ENCODE assay signal across 11 cellular contexts in the genomic region with DNA sequence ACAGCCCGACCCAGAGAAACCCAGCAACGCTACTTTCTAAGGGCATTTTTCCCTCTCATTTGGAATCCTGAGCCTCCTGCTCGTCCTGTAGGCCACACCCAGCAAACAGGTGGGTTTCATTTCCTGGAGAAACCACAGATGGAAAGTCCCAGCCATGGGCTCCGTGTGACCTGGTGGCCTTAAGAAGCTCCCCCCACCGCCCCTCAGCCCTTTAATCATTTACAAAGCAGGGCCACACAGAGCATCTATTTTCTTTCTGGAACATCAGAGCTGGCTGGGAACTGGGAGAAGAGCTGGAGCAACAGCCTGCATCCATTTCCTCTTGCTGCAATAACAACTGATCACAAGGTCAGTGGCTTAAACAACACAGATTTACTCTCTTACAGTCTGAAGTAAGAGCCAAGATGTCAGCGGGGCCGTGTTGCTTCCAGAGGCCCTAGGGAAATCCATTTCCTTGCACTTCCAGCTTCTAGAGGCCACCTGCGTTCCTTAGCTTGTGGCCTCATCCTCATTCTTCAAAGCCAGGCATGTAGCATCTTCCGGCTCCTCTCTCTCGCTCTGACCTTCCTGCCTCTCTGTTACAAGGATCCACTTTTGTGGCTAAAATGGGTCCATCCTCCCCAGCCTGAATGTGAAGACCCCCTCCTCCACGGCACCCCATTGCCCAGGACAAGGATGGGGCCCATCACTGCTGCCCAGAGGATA. TPM values are rescaled to one million over a fixed set of nuclear protein-coding genes. Genes with fewer than 3 reads are reported as not detected.
DNase-seq lines count a peak whose midpoint lies in the region; ATAC-seq, FAIRE-seq and TF ChIP-seq lines count a peak whose summit lies in the region.
"Had no signal": no experiment of that assay in that cellular context is flagged by ENCODE, and none has a peak within 500 bp of the region (broad histone marks: within the 10 kb centered on the region; RNA-seq: fewer than 3 reads in every experiment).

No MANE protein-coding gene starts in this region.

- H3K27ac ChIP-seq in OCI-LY3 (ENCODE audit: low read length) = no peak overlapping the region
- H3K27ac ChIP-seq in right atrium auricular region = no peak overlapping the region
- H3K27ac ChIP-seq: tibial nerve had no signal

- H3K27me3 ChIP-seq in OCI-LY3 (ENCODE audit: low read depth, low read length) = no peaks in the 10 kb centered on the region
- H3K27me3 ChIP-seq in right atrium auricular region = no peaks in the 10 kb centered on the region
- H3K27me3 ChIP-seq: tibial nerve had no signal

- H3K27me3 Mint-ChIP-seq in progenitor cell of endocrine pancreas = no peaks in the 10 kb centered on the region

- no peaks in the 10 kb centered on the region for H3K36me3 Mint-ChIP-seq in progenitor cell of endocrine pancreas (ENCODE audit: insufficient read depth)

- intact Hi-C loops in posterior cingulate gyrus (cut with DNase I) = no loop called here

- H3K36me3 ChIP-seq in OCI-LY3 (replicated peaks; ENCODE audit: low read depth, low read length) (no peaks in the 10 kb centered on the region), right atrium auricular region (no peaks in the 10 kb centered on the region)
- H3K36me3 ChIP-seq: tibial nerve had no signal

- no peak overlapping the region for H3K4me3 Mint-ChIP-seq in progenitor cell of endocrine pancreas (ENCODE audit: low read depth)

- no peaks in the 10 kb centered on the region for H3K9me3 ChIP-seq in OCI-LY3 (ENCODE audit: insufficient read depth, low read length)
- no peaks in the 10 kb centered on the region for H3K9me3 ChIP-seq in right atrium auricular region
- H3K9me3 ChIP-seq: tibial nerve had no signal

- peak overlapping the region; percentile 58 for H3K4me3 ChIP-seq in OCI-LY3 (ENCODE audit: low read length)
- H3K4me3 ChIP-seq in right atrium auricular region = no peak overlapping the region
- H3K4me3 ChIP-seq: tibial nerve had no signal

- peak overlapping the region; percentile 69 for H3K4me2 ChIP-seq in OCI-LY3 (ENCODE audit: low read length)

- no peaks in the 10 kb centered on the region for H4K20me1 ChIP-seq in OCI-LY3 (ENCODE audit: insufficient read depth, low read length)

- TF ChIP-seq CTCF in OCI-LY3 (IDR thresholded peaks at IDR 0.05; ENCODE audit: low read depth, low read length) = no peak
- no peak for TF ChIP-seq CTCF in progenitor cell of endocrine pancreas (IDR thresholded peaks at IDR 0.05; ENCODE audit: unreplicated experiment)
- no peak for TF ChIP-seq CTCF in right atrium auricular region (IDR thresholded peaks at IDR 0.05)

- H3K27ac Mint-ChIP-seq in progenitor cell of endocrine pancreas = no peak overlapping the region

- peaks cover 48% of the 10 kb centered on the region for H3K4me1 ChIP-seq in OCI-LY3 (ENCODE audit: low read length)
- H3K4me1 ChIP-seq in right atrium auricular region = peaks cover 0 to 10% of the 10 kb centered on the region in 2 donors

- peak; percentile 64 for ATAC-seq in GM18511 (IDR thresholded peaks at IDR 0.05; ENCODE audit: unreplicated experiment)

- H2AFZ ChIP-seq in OCI-LY3 (ENCODE audit: low read depth, low read length) = no peak overlapping the region; the same call in 1 of the 2 replicates

- peak overlapping the region; percentile 3; the same call in 1 of the 2 replicates for H3K9ac ChIP-seq in OCI-LY3 (ENCODE audit: low read length)

- in situ Hi-C loops in Caki2 (cut with HindIII; ENCODE audit: low pct_unique_long_range_greater_than_20kb, low sequenced_read_pairs) = no loop called here

- no peaks in the 10 kb centered on the region for H3K9me3 Mint-ChIP-seq in progenitor cell of endocrine pancreas (ENCODE audit: low read depth)

- peak; percentile 91 for DNase-seq in Caki2 (ENCODE audit: low read depth)
- DNase-seq in glomerular visceral epithelial cell (ENCODE audit: extremely low spot score) = peak; percentile 71
- DNase-seq in urothelium cell line (ENCODE audit: low spot score) = no peak
- no peak for DNase-seq in posterior cingulate gyrus
- no peak for DNase-seq in progenitor cell of endocrine pancreas (ENCODE audit: low spot score, unreplicated experiment)
- no peak for DNase-seq in right atrium auricular region (ENCODE audit: low spot score)
- DNase-seq: SIG-M5 had no signal

- peaks cover 16% of the 10 kb centered on the region for H3K4me1 Mint-ChIP-seq in progenitor cell of endocrine pancreas (ENCODE audit: low read depth)

- FAIRE-seq in urothelium cell line (lab: Jason Lieb, UNC) = no peak
- FAIRE-seq: bronchial epithelial cell had no signal

- H3K79me2 ChIP-seq in OCI-LY3 (ENCODE audit: low read length) = no peaks in the 10 kb centered on the region

RNA-seq across cellular contexts. Expression of a gene that starts 40.5 kb away (rescaled TPM):
- total RNA-seq in Caki2 (2014; rRNA removed; shearing (Covaris generic); ENCODE audit: low replicate concordance) = not detected in 2 replicates
- 0.27 and 0.43 TPM in 2 replicates for total RNA-seq in progenitor cell of endocrine pancreas
- not detected for total RNA-seq in right atrium auricular region
- total RNA-seq: bronchial epithelial cell had no signal

RNA-seq across cellular contexts. Expression of a gene that starts 45.6 kb away (rescaled TPM):
- total RNA-seq in Caki2 (2014; rRNA removed; shearing (Covaris generic); ENCODE audit: low replicate concordance) = 67.2 and 70.5 TPM in 2 replicates
- total RNA-seq in progenitor cell of endocrine pancreas = 25.9 and 26.8 TPM in 2 replicates
- total RNA-seq in right atrium auricular region = 10 to 100 TPM; 33.7 to 36.0 TPM

Comparison
In these comparisons a context has a peak if more than half of its experiments do, and no peak if none do; other contexts are left out.
1. DNase-seq: peak in Caki2 (single experiment) and glomerular visceral epithelial cell (single experiment); none in urothelium cell line (single experiment), posterior cingulate gyrus (0 of 10), progenitor cell of endocrine pancreas (single experiment) and right atrium auricular region (single experiment).